16 cellular contexts compared by ENCODE assay signal in the genomic region with DNA sequence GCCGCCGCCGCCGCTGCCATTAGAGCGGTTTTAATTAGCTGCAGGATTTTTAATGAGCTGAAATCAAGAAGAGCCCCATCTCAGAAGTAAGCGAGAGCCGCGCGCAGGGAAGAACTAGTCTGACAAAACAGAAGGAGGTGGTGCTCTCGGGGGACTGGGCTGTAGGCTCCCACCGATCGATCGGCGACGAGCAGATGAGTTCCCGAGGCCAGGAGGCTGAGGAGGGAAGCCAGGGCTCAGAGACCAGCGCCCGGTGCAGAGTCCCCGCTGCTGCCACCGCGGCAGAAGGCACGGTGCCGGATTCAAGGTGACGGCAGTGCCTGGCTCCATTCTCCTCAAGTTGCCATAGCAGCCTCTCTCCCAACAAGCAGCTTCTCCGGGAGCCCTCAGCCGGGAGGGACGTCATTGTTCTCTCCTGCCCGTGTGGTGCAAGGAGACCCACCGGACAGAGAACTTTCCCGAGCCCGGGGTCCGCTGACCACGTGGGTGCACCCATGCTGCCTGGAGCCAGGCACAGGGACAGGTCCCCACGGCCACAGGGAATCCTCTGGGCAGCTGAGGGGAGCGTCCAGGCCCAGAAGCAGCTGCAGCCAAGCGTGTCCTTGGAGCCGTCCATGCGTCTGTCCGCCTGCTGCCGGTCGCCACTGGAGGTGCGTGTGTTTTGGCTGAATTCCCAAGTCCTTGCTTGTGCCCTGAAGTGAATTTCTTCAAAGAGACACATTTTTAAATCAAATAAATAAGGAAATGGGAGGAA.
DNase-seq lines count a peak whose midpoint lies in the region; ATAC-seq, FAIRE-seq and TF ChIP-seq lines count a peak whose summit lies in the region.
"Had no signal": no experiment of that assay in that cellular context is flagged by ENCODE, and none has a peak within 500 bp of the region (broad histone marks: within the 10 kb centered on the region; RNA-seq: fewer than 3 reads in every experiment).

No MANE protein-coding gene starts in this region.

- H3K27ac ChIP-seq in kidney (ENCODE audit: low read depth in 2 of 2, low read length in 2 of 2) (no peak overlapping the region), esophagus squamous epithelium (no peak overlapping the region)
- H3K27ac ChIP-seq: coronary artery had no signal

- H3K27ac Mint-ChIP-seq in activated naive CD8-positive, alpha-beta T cell treated with anti-CD3 and anti-CD28 coated beads, Interleukin-2, amount 10 ng/mL, durations not matched to agents 7 days and 5 days: no peak overlapping the region
- H3K27ac Mint-ChIP-seq in activated naive CD8-positive, alpha-beta T cell treated with anti-CD3 and anti-CD28 coated beads, Interleukin-2, amount 50 U/mL, for 24 hours: no peak overlapping the region
- H3K27ac Mint-ChIP-seq in type B pancreatic cell: peak overlapping the region; percentile 87
- H3K27ac Mint-ChIP-seq: B cell; stimulated activated memory B cell treated with anti-CD40 and anti-IgM and Interleukin-4, amounts not matched to agents 10 μg/mL and 1 μg/mL and 100 μg/mL, for 72 hours had no signal

- peak; percentile 13 for DNase-seq in activated naive CD8-positive, alpha-beta T cell treated with anti-CD3 and anti-CD28 coated beads, Interleukin-2, amount 10 ng/mL, durations not matched to agents 7 days and 5 days
- no peak for DNase-seq in activated naive CD8-positive, alpha-beta T cell treated with anti-CD3 and anti-CD28 coated beads, Interleukin-2, amount 50 U/mL, for 24 hours
- peak; percentile 59 for DNase-seq in NCI-H748 treated with DMSO at 0.1 percent for 48 hours (lab: John Stamatoyannopoulos, UW)
- peak; percentile 51 for DNase-seq in kidney
- no peak for DNase-seq in type B pancreatic cell (ENCODE audit: extremely low spot score, unreplicated experiment)
- DNase-seq in HAP-1 (ENCODE audit: low spot score in 2 of 2): no peak
- DNase-seq in left lobe of liver (ENCODE audit: low spot score): no peak
- no peak for DNase-seq in esophagus squamous epithelium (lab: John Stamatoyannopoulos, UW)
- DNase-seq: activated T-cell treated with anti-CD3 and anti-CD28 coated beads, Interleukin-2, amount 50 U/mL, for 1 hour; amniotic stem cell; NCI-H1694 treated with DMSO at 0.1 percent for 48 hours; stimulated activated CD4-positive, alpha-beta T cell treated with anti-CD3 and anti-CD28 coated beads, Interleukin-4, amount 100 ng/mL, for 1 hour had no signal

- H3K4me3 ChIP-seq in kidney (ENCODE audit: low read length in 2 of 2) (no peak overlapping the region), HAP-1 (no peak overlapping the region), esophagus squamous epithelium (no peak overlapping the region)
- H3K4me3 ChIP-seq: coronary artery, GM12878 had no signal

- H3K36me3 ChIP-seq in kidney (ENCODE audit: control insufficient read depth in 1 of 2, insufficient read depth in 2 of 2, low read length in 2 of 2) (no peaks in the 10 kb centered on the region), HAP-1 (replicated peaks) (no peaks in the 10 kb centered on the region), esophagus squamous epithelium (no peaks in the 10 kb centered on the region)

- in situ Hi-C loops in HAP-1 (cut with MboI; ENCODE audit: low sequenced_read_pairs): no loop called here

- TF ChIP-seq POLR2A in esophagus squamous epithelium (IDR thresholded peaks at IDR 0.05): no peak

- H3K27me3 ChIP-seq in HAP-1 (ENCODE audit: low read depth) (peaks cover 7% of the 10 kb centered on the region), esophagus squamous epithelium (peaks cover 0 to 83% (median 2%) of the 10 kb centered on the region in 4 donors)

- H3K9ac ChIP-seq in kidney (ENCODE audit: low read length in 2 of 2): no peak overlapping the region

- H3K27me3 Mint-ChIP-seq in activated naive CD8-positive, alpha-beta T cell treated with anti-CD3 and anti-CD28 coated beads, Interleukin-2, amount 10 ng/mL, durations not matched to agents 7 days and 5 days: peaks cover 16% of the 10 kb centered on the region
- peaks cover 20% of the 10 kb centered on the region for H3K27me3 Mint-ChIP-seq in activated naive CD8-positive, alpha-beta T cell treated with anti-CD3 and anti-CD28 coated beads, Interleukin-2, amount 50 U/mL, for 24 hours
- H3K27me3 Mint-ChIP-seq in type B pancreatic cell: peaks cover 52% of the 10 kb centered on the region

- H3K4me1 ChIP-seq in kidney (ENCODE audit: control insufficient read depth in 1 of 2, insufficient read depth in 1 of 2, low read depth in 1 of 2, low read length in 2 of 2): no peaks in the 10 kb centered on the region
- no peaks in the 10 kb centered on the region for H3K4me1 ChIP-seq in HAP-1
- H3K4me1 ChIP-seq in esophagus squamous epithelium: peaks cover 0 to 6% (median 0%) of the 10 kb centered on the region in 3 donors

- H3K4me3 Mint-ChIP-seq in activated naive CD8-positive, alpha-beta T cell treated with anti-CD3 and anti-CD28 coated beads, Interleukin-2, amount 10 ng/mL, durations not matched to agents 7 days and 5 days: no peak overlapping the region
- H3K4me3 Mint-ChIP-seq in activated naive CD8-positive, alpha-beta T cell treated with anti-CD3 and anti-CD28 coated beads, Interleukin-2, amount 50 U/mL, for 24 hours: no peak overlapping the region
- peak overlapping the region; percentile 78 for H3K4me3 Mint-ChIP-seq in type B pancreatic cell
- H3K4me3 Mint-ChIP-seq: B cell; stimulated activated memory B cell treated with anti-CD40 and anti-IgM and Interleukin-4, amounts not matched to agents 10 μg/mL and 1 μg/mL and 100 μg/mL, for 72 hours had no signal

- ATAC-seq in activated naive CD8-positive, alpha-beta T cell treated with anti-CD3 and anti-CD28 coated beads, Interleukin-2, amount 10 ng/mL, durations not matched to agents 7 days and 5 days (ENCODE audit: low read depth): no peak
- no peak for ATAC-seq in activated naive CD8-positive, alpha-beta T cell treated with anti-CD3 and anti-CD28 coated beads, Interleukin-2, amount 50 U/mL, for 24 hours
- ATAC-seq in left lobe of liver: no peak
- ATAC-seq: stimulated activated memory B cell treated with anti-CD40 and anti-IgM and Interleukin-4, amounts not matched to agents 10 μg/mL and 1 μg/mL and 100 μg/mL, for 72 hours had no signal

- H3K9me3 Mint-ChIP-seq in activated naive CD8-positive, alpha-beta T cell treated with anti-CD3 and anti-CD28 coated beads, Interleukin-2, amount 10 ng/mL, durations not matched to agents 7 days and 5 days: no peaks in the 10 kb centered on the region
- H3K9me3 Mint-ChIP-seq in activated naive CD8-positive, alpha-beta T cell treated with anti-CD3 and anti-CD28 coated beads, Interleukin-2, amount 50 U/mL, for 24 hours: no peaks in the 10 kb centered on the region
- H3K9me3 Mint-ChIP-seq in type B pancreatic cell: no peaks in the 10 kb centered on the region
- H3K9me3 Mint-ChIP-seq: stimulated activated memory B cell treated with anti-CD40 and anti-IgM and Interleukin-4, amounts not matched to agents 10 μg/mL and 1 μg/mL and 100 μg/mL, for 72 hours had no signal

- 12 to 31% methylated on average over 11 to 25 of the region's 42 CpGs for WGBS in esophagus squamous epithelium, 2 donors

- no peaks in the 10 kb centered on the region for H3K36me3 Mint-ChIP-seq in activated naive CD8-positive, alpha-beta T cell treated with anti-CD3 and anti-CD28 coated beads, Interleukin-2, amount 10 ng/mL, durations not matched to agents 7 days and 5 days
- no peaks in the 10 kb centered on the region for H3K36me3 Mint-ChIP-seq in activated naive CD8-positive, alpha-beta T cell treated with anti-CD3 and anti-CD28 coated beads, Interleukin-2, amount 50 U/mL, for 24 hours (ENCODE audit: low read depth)
- no peaks in the 10 kb centered on the region for H3K36me3 Mint-ChIP-seq in type B pancreatic cell
- H3K36me3 Mint-ChIP-seq: stimulated activated memory B cell treated with anti-CD40 and anti-IgM and Interleukin-4, amounts not matched to agents 10 μg/mL and 1 μg/mL and 100 μg/mL, for 72 hours had no signal

- FAIRE-seq in kidney (lab: Jason Lieb, UNC): no peak
- FAIRE-seq: GM12878 had no signal

- POLR2A ChIA-PET in activated naive CD8-positive, alpha-beta T cell treated with anti-CD3 and anti-CD28 coated beads, Interleukin-2, amount 10 ng/mL, durations not matched to agents 7 days and 5 days (lab: Charles Lee): interaction anchor here (0.6 kb wide), 1 partner anchor 1382 kb away, joined by 3 read pairs; no protein-coding TSS in a partner anchor

- intact Hi-C loops in kidney (cut with DNase I): no loop called here
- intact Hi-C loops in esophagus squamous epithelium (cut with DNase I): no loop called here

- no peak for TF ChIP-seq CTCF in kidney (IDR thresholded peaks at IDR 0.05; ENCODE audit: borderline replicate concordance, extremely low read depth, insufficient read depth)
- TF ChIP-seq CTCF in type B pancreatic cell (conservative IDR thresholded peaks at IDR 0.05): no peak
- no peak for TF ChIP-seq CTCF in esophagus squamous epithelium (IDR thresholded peaks at IDR 0.05)

- no peaks in the 10 kb centered on the region for H3K4me1 Mint-ChIP-seq in activated naive CD8-positive, alpha-beta T cell treated with anti-CD3 and anti-CD28 coated beads, Interleukin-2, amount 10 ng/mL, durations not matched to agents 7 days and 5 days
- no peaks in the 10 kb centered on the region for H3K4me1 Mint-ChIP-seq in activated naive CD8-positive, alpha-beta T cell treated with anti-CD3 and anti-CD28 coated beads, Interleukin-2, amount 50 U/mL, for 24 hours
- peaks cover 4% of the 10 kb centered on the region for H3K4me1 Mint-ChIP-seq in type B pancreatic cell (ENCODE audit: unreplicated experiment)
- H3K4me1 Mint-ChIP-seq: B cell; stimulated activated memory B cell treated with anti-CD40 and anti-IgM and Interleukin-4, amounts not matched to agents 10 μg/mL and 1 μg/mL and 100 μg/mL, for 72 hours had no signal

- H3K9me3 ChIP-seq in kidney (ENCODE audit: control insufficient read depth in 1 of 2, low read length in 2 of 2): no peaks in the 10 kb centered on the region
- no peaks in the 10 kb centered on the region for H3K9me3 ChIP-seq in HAP-1
- H3K9me3 ChIP-seq in esophagus squamous epithelium: no peaks in the 10 kb centered on the region

Comparison
In these comparisons a context has a peak if more than half of its experiments do, and no peak if none do; other contexts are left out.
1. DNase-seq: peak in activated naive CD8-positive, alpha-beta T cell treated with anti-CD3 and anti-CD28 coated beads, Interleukin-2, amount 10 ng/mL, durations not matched to agents 7 days and 5 days (single experiment), NCI-H748 treated with DMSO at 0.1 percent for 48 hours (single experiment) and kidney (single experiment); none in activated naive CD8-positive, alpha-beta T cell treated with anti-CD3 and anti-CD28 coated beads, Interleukin-2, amount 50 U/mL, for 24 hours (single experiment), type B pancreatic cell (single experiment), HAP-1 (0 of 2), left lobe of liver (single experiment) and esophagus squamous epithelium (single experiment).